ENCODE assay signal across 11 cellular contexts in the genomic region with DNA sequence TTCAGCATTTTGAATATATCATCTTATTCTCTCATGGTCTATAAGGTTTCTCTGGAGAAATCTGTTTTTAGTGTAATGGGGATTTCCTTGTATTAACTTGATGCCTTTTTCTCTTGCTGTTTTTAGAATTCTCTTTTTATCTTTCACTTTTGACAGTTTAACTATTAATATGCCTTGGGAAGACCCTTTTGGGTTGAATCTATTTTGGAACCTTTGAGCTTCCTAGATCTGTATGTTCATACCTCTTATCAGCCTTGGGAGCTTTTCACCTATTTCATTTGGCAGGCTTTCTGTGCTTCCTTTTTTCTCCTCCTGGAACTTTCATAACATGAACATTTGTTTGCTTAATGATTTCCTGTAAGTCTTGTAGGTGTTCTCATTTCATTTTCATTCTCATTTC. TPM values are rescaled to one million over a fixed set of nuclear protein-coding genes. Genes with fewer than 3 reads are reported as not detected.
DNase-seq lines count a peak whose midpoint lies in the region; ATAC-seq and TF ChIP-seq lines count a peak whose summit lies in the region.
"Had no signal": no experiment of that assay in that cellular context is flagged by ENCODE, and none has a peak within 500 bp of the region (broad histone marks: within the 10 kb centered on the region; RNA-seq: fewer than 3 reads in every experiment).

No MANE protein-coding gene starts in this region.

- TF ChIP-seq CTCF in DOHH2 (IDR thresholded peaks at IDR 0.05; ENCODE audit: low read depth, low read length, poor library complexity, severe bottlenecking) (no peak), omental fat pad (IDR thresholded peaks at IDR 0.05) (no peak)

- peaks cover 53% of the 10 kb centered on the region for H3K4me1 Mint-ChIP-seq in activated naive CD8-positive, alpha-beta T cell (ENCODE audit: low read depth)

- H3K4me3 Mint-ChIP-seq in activated naive CD8-positive, alpha-beta T cell = peak overlapping the region; percentile 12

- ATAC-seq in GM19351 (IDR thresholded peaks at IDR 0.05; ENCODE audit: unreplicated experiment) = peak; percentile 42
- peak; percentile 48 for ATAC-seq in HG03342 (IDR thresholded peaks at IDR 0.05; ENCODE audit: unreplicated experiment)
- no peak for ATAC-seq in omental fat pad (ENCODE audit: low FRiP score)

- H3K4me2 ChIP-seq in DOHH2 (ENCODE audit: low read length) = peak overlapping the region; percentile 64

- peaks cover 12% of the 10 kb centered on the region for H3F3A ChIP-seq in DOHH2 (ENCODE audit: control insufficient read depth, insufficient read depth)

- peaks cover 3% of the 10 kb centered on the region; the same call in 1 of the 2 replicates for H4K20me1 ChIP-seq in DOHH2 (ENCODE audit: control insufficient read depth, insufficient read depth, low read depth, low read length)

- peaks cover 94% of the 10 kb centered on the region for H3K79me2 ChIP-seq in DOHH2 (ENCODE audit: control insufficient read depth, low read length)

- H3K27me3 ChIP-seq in DOHH2 (ENCODE audit: control insufficient read depth, low read length) (no peaks in the 10 kb centered on the region), MG63 (no peaks in the 10 kb centered on the region)
- H3K27me3 ChIP-seq: upper lobe of left lung had no signal

- peaks cover 22% of the 10 kb centered on the region for H3K36me3 Mint-ChIP-seq in activated naive CD8-positive, alpha-beta T cell

- H3K36me3 ChIP-seq in DOHH2 (ENCODE audit: control insufficient read depth, low read length) = no peaks in the 10 kb centered on the region
- no peaks in the 10 kb centered on the region for H3K36me3 ChIP-seq in MG63
- H3K36me3 ChIP-seq: upper lobe of left lung had no signal

- DNase-seq in MG63 = no peak
- DNase-seq in central memory CD4-positive, alpha-beta T cell = no peak
- no peak for DNase-seq in omental fat pad (ENCODE audit: low spot score)
- DNase-seq in ecto neural progenitor cell (ENCODE audit: low spot score) = no peak
- DNase-seq: CD4-positive, alpha-beta memory T cell; stimulated activated CD4-positive, alpha-beta T cell treated with anti-CD3 and anti-CD28 coated beads, Interleukin-2, amount 100 ng/mL, for 48 hours; upper lobe of left lung had no signal

- H3K9me2 ChIP-seq in DOHH2 (replicated peaks; ENCODE audit: control insufficient read depth, low read length) = no peaks in the 10 kb centered on the region

- H3K4me3 ChIP-seq in DOHH2 (ENCODE audit: low read length) (peak overlapping the region; percentile 38), MG63 (no peak overlapping the region)
- H3K4me3 ChIP-seq: upper lobe of left lung had no signal

- H3K9me3 Mint-ChIP-seq in activated naive CD8-positive, alpha-beta T cell (ENCODE audit: low read depth) = peaks cover 16% of the 10 kb centered on the region

- H3K9me3 ChIP-seq in DOHH2 (ENCODE audit: control insufficient read depth, insufficient read depth, low read length) (no peaks in the 10 kb centered on the region), MG63 (no peaks in the 10 kb centered on the region)
- H3K9me3 ChIP-seq: upper lobe of left lung had no signal

- no peaks in the 10 kb centered on the region for H3K27me3 Mint-ChIP-seq in activated naive CD8-positive, alpha-beta T cell
- H3K27me3 Mint-ChIP-seq: CD4-positive, alpha-beta memory T cell had no signal

- H3K27ac ChIP-seq in DOHH2 (ENCODE audit: low read depth, low read length) = peak overlapping the region; percentile 50

- peak overlapping the region; percentile 81 for H3K27ac Mint-ChIP-seq in activated naive CD8-positive, alpha-beta T cell
- H3K27ac Mint-ChIP-seq: CD4-positive, alpha-beta memory T cell had no signal

- peaks cover 47% of the 10 kb centered on the region for H3K4me1 ChIP-seq in DOHH2 (ENCODE audit: control insufficient read depth, low read length)

RNA-seq across cellular contexts. Expression of a gene that starts 22.2 kb away (rescaled TPM):
- 6.8 and 9.0 TPM in 2 replicates for total RNA-seq in MG63 (2014; rRNA removed; shearing (Covaris generic); ENCODE audit: low replicate concordance)
- 10 to 100 TPM; 54.1 to 97.3 (median 88.8) TPM for total RNA-seq in omental fat pad
